Comparison of ENCODE assay signal across 8 cellular contexts in the genomic region with DNA sequence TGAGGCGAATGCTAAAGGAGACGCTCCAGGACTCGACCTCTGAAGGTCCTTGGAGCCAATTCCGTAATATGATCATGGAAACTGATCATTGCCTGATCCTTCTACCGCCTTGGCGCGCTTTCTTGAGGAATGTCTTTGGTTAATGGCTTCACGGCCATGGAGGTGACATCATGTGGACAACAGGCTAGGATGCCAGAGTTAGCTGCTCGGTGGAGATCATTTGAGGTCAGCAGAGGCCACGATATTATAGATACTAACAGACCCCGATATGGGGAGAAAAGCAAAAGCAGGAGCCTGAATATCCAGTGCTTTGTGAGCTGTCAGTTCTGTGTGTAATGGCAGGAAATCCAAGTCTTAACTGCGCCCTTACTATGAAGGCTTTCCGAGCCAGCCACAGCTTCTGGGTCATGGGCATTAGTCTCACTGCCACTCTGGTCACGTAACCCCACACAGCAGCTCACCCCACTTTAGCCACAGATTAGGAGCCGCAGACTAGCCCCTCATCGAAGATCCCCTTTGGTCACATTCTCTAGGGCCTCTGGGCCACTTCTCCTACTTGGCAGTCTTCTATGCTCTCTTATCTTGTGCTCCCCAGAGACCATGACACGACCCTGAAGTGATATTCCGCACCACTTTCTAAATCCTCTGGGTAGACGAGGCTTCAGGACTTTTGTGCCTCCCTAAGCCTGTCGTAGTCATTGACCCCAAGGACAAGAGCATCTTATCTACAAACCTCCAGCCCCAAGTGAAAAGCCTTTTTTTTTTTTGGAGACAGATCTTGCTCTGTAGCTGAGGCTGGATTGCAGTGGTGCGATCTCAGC. TPM values are rescaled to one million over a fixed set of nuclear protein-coding genes. Genes with fewer than 3 reads are reported as not detected.
DNase-seq lines count a peak whose midpoint lies in the region; ATAC-seq and TF ChIP-seq lines count a peak whose summit lies in the region.

No MANE protein-coding gene starts in this region.

- WGBS in esophagus muscularis mucosa: 41% methylated on average over 21 of the region's 21 CpGs

- ATAC-seq in HG02970 (IDR thresholded peaks at IDR 0.05; ENCODE audit: low FRiP score, unreplicated experiment): no peak

- H3K9ac ChIP-seq in SU-DHL-6 (ENCODE audit: low read length): peak overlapping the region; percentile 94

- TF ChIP-seq POLR2A in esophagus muscularis mucosa (IDR thresholded peaks at IDR 0.05; ENCODE audit: low read depth): no peak

- H3K27me3 ChIP-seq in HAP-1 (ENCODE audit: low read depth): no peaks in the 10 kb centered on the region
- H3K27me3 ChIP-seq in SU-DHL-6 (ENCODE audit: low read length): no peaks in the 10 kb centered on the region
- no peaks in the 10 kb centered on the region for H3K27me3 ChIP-seq in esophagus muscularis mucosa
- no peaks in the 10 kb centered on the region for H3K27me3 ChIP-seq in osteoblast (ENCODE audit: insufficient read depth, low read length)

- peaks cover 62% of the 10 kb centered on the region for H3K36me3 ChIP-seq in HAP-1 (replicated peaks)
- peaks cover 12% of the 10 kb centered on the region; the same call in 1 of the 2 replicates for H3K36me3 ChIP-seq in SU-DHL-6 (ENCODE audit: low read length)
- H3K36me3 ChIP-seq in esophagus muscularis mucosa: peaks cover 0 to 27% (median 24%) of the 10 kb centered on the region in 4 donors
- H3K36me3 ChIP-seq in osteoblast (ENCODE audit: insufficient read depth, low read length): peaks cover 12% of the 10 kb centered on the region

- H3K4me3 ChIP-seq in HAP-1: peak overlapping the region; percentile 97
- H3K4me3 ChIP-seq in SU-DHL-6 (ENCODE audit: insufficient read depth, low read length, poor library complexity, severe bottlenecking): peak overlapping the region; percentile 83
- H3K4me3 ChIP-seq in esophagus muscularis mucosa: peak overlapping the region; percentile 84 to 93 (median 85)
- peak overlapping the region; percentile 99 for H3K4me3 ChIP-seq in osteoblast (ENCODE audit: insufficient read depth, low read length)

- DNase-seq in HAP-1 (ENCODE audit: low spot score in 2 of 2) (no peak), esophagus muscularis mucosa (ENCODE audit: extremely low spot score) (peak; percentile 92), osteoblast (ENCODE audit: insufficient read length, low spot score, missing footprints) (no peak), G401 (ENCODE audit: low spot score) (no peak), DMS 273 treated with DMSO at 0.1 percent for 48 hours (lab: John Stamatoyannopoulos, UW) (no peak)
- no peak for DNase-seq in stimulated activated CD4-positive, alpha-beta T cell treated with anti-CD3 and anti-CD28 coated beads, Interleukin-15, amount 100 ng/mL, for 24 hours

- H3K9me3 ChIP-seq in HAP-1 (no peaks in the 10 kb centered on the region), SU-DHL-6 (ENCODE audit: insufficient read depth, low read length) (no peaks in the 10 kb centered on the region), esophagus muscularis mucosa (no peaks in the 10 kb centered on the region), osteoblast (ENCODE audit: low read depth, low read length) (no peaks in the 10 kb centered on the region)

- in situ Hi-C loops in HAP-1 (cut with MboI; ENCODE audit: low sequenced_read_pairs) (no loop called here), G401 (cut with HindIII; ENCODE audit: low sequenced_read_pairs) (no loop called here)

- H3K4me2 ChIP-seq in SU-DHL-6 (ENCODE audit: low read depth, low read length, poor library complexity, severe bottlenecking) (peak overlapping the region; percentile 98), osteoblast (ENCODE audit: insufficient read depth, low read length) (peak overlapping the region; percentile 100)

- H3K79me2 ChIP-seq in SU-DHL-6 (ENCODE audit: insufficient read depth, low read length) (peaks cover 44% of the 10 kb centered on the region), osteoblast (ENCODE audit: insufficient read depth, low read length) (peaks cover 41% of the 10 kb centered on the region)

- no peaks in the 10 kb centered on the region for H3K9me2 ChIP-seq in SU-DHL-6 (replicated peaks; ENCODE audit: insufficient read depth, low read length)

- no peaks in the 10 kb centered on the region for H4K20me1 ChIP-seq in SU-DHL-6 (ENCODE audit: low read depth, low read length)
- H4K20me1 ChIP-seq in osteoblast (ENCODE audit: insufficient read depth, low read length): peaks cover 16% of the 10 kb centered on the region

- H3K4me1 ChIP-seq in HAP-1: peaks cover 31% of the 10 kb centered on the region
- H3K4me1 ChIP-seq in esophagus muscularis mucosa: peaks cover 54 to 66% (median 62%) of the 10 kb centered on the region in 4 donors
- H3K4me1 ChIP-seq in osteoblast (ENCODE audit: insufficient read depth, low read length): peaks cover 22% of the 10 kb centered on the region

- H2AFZ ChIP-seq in SU-DHL-6 (ENCODE audit: low read depth, low read length, severe bottlenecking) (peak overlapping the region; percentile 61), osteoblast (ENCODE audit: low read length) (peak overlapping the region; percentile 96)

- peak overlapping the region; percentile 77 for H3K27ac ChIP-seq in SU-DHL-6 (ENCODE audit: low read depth, low read length)
- peak overlapping the region; percentile 90 to 98 (median 96) for H3K27ac ChIP-seq in esophagus muscularis mucosa (replicated peaks in 1 of 4)
- H3K27ac ChIP-seq in osteoblast (ENCODE audit: low read depth, low read length): peak overlapping the region; percentile 89

- TF ChIP-seq CTCF in SU-DHL-6 (IDR thresholded peaks at IDR 0.05; ENCODE audit: insufficient read depth, low read length, poor library complexity, severe bottlenecking) (no peak), esophagus muscularis mucosa (IDR thresholded peaks at IDR 0.05) (no peak), osteoblast (IDR thresholded peaks at IDR 0.05; ENCODE audit: extremely low read depth, low read depth, low read length) (no peak)

- intact Hi-C loops in esophagus muscularis mucosa (cut with DNase I): no loop called here

- no peak for TF ChIP-seq EP300 in esophagus muscularis mucosa (IDR thresholded peaks at IDR 0.05)

- H3F3A ChIP-seq in SU-DHL-6 (ENCODE audit: insufficient read depth): peaks cover 17% of the 10 kb centered on the region

RNA-seq across cellular contexts. Expression of gene CS, which starts 0.7 kb away (rescaled TPM):
- total RNA-seq in esophagus muscularis mucosa (100 to 1,000 TPM in 3 of 4 donors, 10 to 100 TPM in 1; 91.8 to 155 (median 111) TPM), osteoblast (106 and 114 TPM in 2 replicates)
- total RNA-seq in G401 (2014; rRNA removed; shearing (Covaris generic)): 56.9 and 64.5 TPM in 2 replicates

RNA-seq across cellular contexts. Expression of gene CNPY2, which starts 14.9 kb away (rescaled TPM):
- 10 to 100 TPM; 48.8 to 61.5 (median 50.3) TPM for total RNA-seq in esophagus muscularis mucosa
- total RNA-seq in osteoblast: 82.5 and 83.7 TPM in 2 replicates
- 153 and 218 TPM in 2 replicates for total RNA-seq in G401 (2014; rRNA removed; shearing (Covaris generic))

RNA-seq across cellular contexts. Expression of gene PAN2, which starts 32.9 kb away (rescaled TPM):
- total RNA-seq in esophagus muscularis mucosa (10 to 100 TPM; 14.1 to 34.5 (median 24.4) TPM), osteoblast (10.5 and 19.2 TPM in 2 replicates)
- 16.9 and 18.0 TPM in 2 replicates for total RNA-seq in G401 (2014; rRNA removed; shearing (Covaris generic))

RNA-seq across cellular contexts. Expression of gene COQ10A, which starts 34.1 kb away (rescaled TPM):
- total RNA-seq in esophagus muscularis mucosa (10 to 100 TPM; 12.4 to 22.8 (median 15.7) TPM), osteoblast (10.1 and 14.4 TPM in 2 replicates)
- 22.3 and 24.2 TPM in 2 replicates for total RNA-seq in G401 (2014; rRNA removed; shearing (Covaris generic))

RNA-seq across cellular contexts. Expression of gene IL23A, which starts 37.8 kb away (rescaled TPM):
- total RNA-seq in esophagus muscularis mucosa (not detected), osteoblast (not detected in 2 replicates)
- 1.3 and 5.3 TPM in 2 replicates for total RNA-seq in G401 (2014; rRNA removed; shearing (Covaris generic))
